Comparison of ENCODE assay signal across 8 cellular contexts in the genomic region with DNA sequence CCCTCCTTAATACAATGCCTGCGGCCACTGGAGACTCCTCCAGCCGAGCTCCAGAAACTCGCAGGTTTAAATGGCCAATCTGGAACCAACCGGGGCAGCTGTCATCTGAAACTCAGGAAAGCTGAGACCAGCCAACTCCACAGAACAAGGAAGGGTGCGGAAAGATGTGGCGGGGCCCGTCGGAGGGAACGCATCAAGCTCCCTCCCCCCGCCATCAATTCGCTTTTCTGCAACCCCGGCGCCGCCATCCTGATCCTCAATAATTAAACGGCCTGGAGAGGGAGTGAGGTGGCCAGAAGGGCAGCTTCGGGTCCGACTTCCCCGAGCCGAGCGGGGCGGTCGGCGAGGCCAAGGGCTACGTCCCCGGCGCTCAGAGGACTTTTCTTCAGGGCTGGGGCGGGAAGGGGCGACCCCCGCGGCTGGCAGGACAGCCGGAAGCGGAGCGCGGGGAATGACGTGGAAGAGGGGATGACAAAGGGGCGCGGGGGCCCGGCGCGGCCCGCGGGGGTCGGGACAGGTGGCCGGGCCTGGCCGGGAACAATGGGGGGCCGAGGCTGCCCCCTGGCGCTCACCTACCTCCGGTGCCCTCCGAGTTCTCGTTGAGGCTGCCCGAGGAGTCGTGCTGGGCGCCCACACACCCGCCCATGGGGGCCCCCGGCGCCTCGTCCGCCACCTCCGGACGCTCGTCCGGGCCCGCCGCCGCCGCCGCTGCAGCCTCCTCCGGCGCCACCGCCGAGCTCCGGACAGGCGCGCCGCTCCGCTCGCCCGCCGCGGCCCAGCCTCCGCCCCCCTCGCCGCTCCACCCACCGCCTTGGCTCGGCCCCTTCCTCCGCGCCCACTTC. TPM values are rescaled to one million over a fixed set of nuclear protein-coding genes. Genes with fewer than 3 reads are reported as not detected.
DNase-seq lines count a peak whose midpoint lies in the region; ATAC-seq and TF ChIP-seq lines count a peak whose summit lies in the region.

UBTD2 (minus strand) TSS at position 745 of the 842 bp plus-strand sequence; CDS start at position 646, 99 bp downstream.

- intact Hi-C loops in PC-9 (cut with micrococcal nuclease; ENCODE audit: unreplicated experiment), result loop anchor here (1.0 to 10.0 kb wide), 6 partner anchors 20 to 868 kb away; partner anchors contain the start of genes FBXW11, FGF18 and STK10

- DNase-seq in COLO668 (lab: John Stamatoyannopoulos, UW; ENCODE audit: unreplicated experiment) (peak; percentile 81), PC-9 (peak; percentile 59 to 91), fibroblast of pulmonary artery (ENCODE audit: low read depth) (peak; percentile 73)
- peak; percentile 61 for DNase-seq in activated T-helper 9 cell treated with anti-CD3 and anti-CD28 coated beads, Interleukin-2, amount 50 U/mL, for 16 hours (ENCODE audit: low read depth)
- DNase-seq in natural killer cell treated with Interleukin-12 subunit alpha and Interleukin-12 subunit beta and Interleukin-15 and Interleukin-18, amount 100 ng/mL, for 72 hours (ENCODE audit: low spot score), result peak; percentile 88
- peak; percentile 81 for DNase-seq in stimulated activated naive CD8-positive, alpha-beta T cell treated with anti-CD3 and anti-CD28 coated beads, Interleukin-15, Interleukin-2, amounts not matched to agents 100 U/mL and 50 U/mL, for 24 hours

- H4K20me1 ChIP-seq in PC-9 (ENCODE audit: insufficient read depth), result no peaks in the 10 kb centered on the region; the same call in 1 of the 2 replicates

- H3K9me3 Mint-ChIP-seq in natural killer cell treated with Interleukin-12 subunit alpha and Interleukin-12 subunit beta and Interleukin-15 and Interleukin-18, amount 100 ng/mL, for 72 hours, result no peaks in the 10 kb centered on the region

- H2AFZ ChIP-seq in PC-9, result peak within 1 kb of the TSS; percentile 89

- H3K9me3 ChIP-seq in PC-9 (ENCODE audit: insufficient read depth, low read depth), result no peaks in the 10 kb centered on the region

- H3K27me3 ChIP-seq in PC-9 (ENCODE audit: insufficient read depth, low read depth), result no peaks in the 10 kb centered on the region

- no peaks in the 10 kb centered on the region for H3K9me2 ChIP-seq in PC-9 (ENCODE audit: insufficient read depth)

- peak within 1 kb of the TSS; percentile 85 for H3K4me3 Mint-ChIP-seq in natural killer cell treated with Interleukin-12 subunit alpha and Interleukin-12 subunit beta and Interleukin-15 and Interleukin-18, amount 100 ng/mL, for 72 hours

- peak within 1 kb of the TSS; percentile 96 for H3K4me2 ChIP-seq in PC-9

- peak within 1 kb of the TSS; percentile 41 to 89 for H3K27ac Mint-ChIP-seq in natural killer cell treated with Interleukin-12 subunit alpha and Interleukin-12 subunit beta and Interleukin-15 and Interleukin-18, amount 100 ng/mL, for 72 hours

- H3K4me1 Mint-ChIP-seq in natural killer cell treated with Interleukin-12 subunit alpha and Interleukin-12 subunit beta and Interleukin-15 and Interleukin-18, amount 100 ng/mL, for 72 hours (ENCODE audit: low read depth in 2 of 2), result peaks cover 10 to 16% of the 10 kb centered on the region in 2 donors

- CTCF ChIA-PET in PC-9 (lab: Charles Lee), result interaction anchor here (0.5 to 1.3 kb wide), 7 partner anchors 10 to 576 kb away, joined by 3 to 4 read pairs (median 3); partner anchors contain the start of gene STK10

- peak within 1 kb of the TSS; percentile 98 for H3K4me3 ChIP-seq in PC-9
- H3K4me3 ChIP-seq in fibroblast of pulmonary artery (replicated peaks; ENCODE audit: low read depth, low read length), result peak within 1 kb of the TSS; percentile 82

- no TSS peak for BruUV-seq in PC-9 (replicated peaks; lab: Mats Ljungman, UMichigan)

- peaks cover 52% of the 10 kb centered on the region for H3K79me2 ChIP-seq in PC-9 (ENCODE audit: low read depth)

- ATAC-seq in GM19463 (IDR thresholded peaks at IDR 0.05; ENCODE audit: unreplicated experiment) (peak; percentile 88), HG03575 (IDR thresholded peaks at IDR 0.05; ENCODE audit: extremely low read depth, insufficient number of reproducible peaks, low FRiP score, unreplicated experiment) (peak; percentile 19)
- ATAC-seq in natural killer cell treated with Interleukin-12 subunit alpha and Interleukin-12 subunit beta and Interleukin-15 and Interleukin-18, amount 100 ng/mL, for 72 hours, result peak; percentile 95
- peak; percentile 92 for ATAC-seq in stimulated activated naive CD8-positive, alpha-beta T cell treated with anti-CD3 and anti-CD28 coated beads, Interleukin-15, Interleukin-2, amounts not matched to agents 100 U/mL and 50 U/mL, for 24 hours

- H3F3A ChIP-seq in PC-9 (ENCODE audit: insufficient read depth, low read depth), result peaks cover 33% of the 10 kb centered on the region; the same call in 1 of the 2 replicates

- H3K36me3 Mint-ChIP-seq in natural killer cell treated with Interleukin-12 subunit alpha and Interleukin-12 subunit beta and Interleukin-15 and Interleukin-18, amount 100 ng/mL, for 72 hours, result no peaks in the 10 kb centered on the region

- H3K27me3 Mint-ChIP-seq in natural killer cell treated with Interleukin-12 subunit alpha and Interleukin-12 subunit beta and Interleukin-15 and Interleukin-18, amount 100 ng/mL, for 72 hours, result peaks cover 0 to 3% of the 10 kb centered on the region in 2 donors

- H3K27ac ChIP-seq in PC-9, result peak within 1 kb of the TSS; percentile 46

- peaks cover 25% of the 10 kb centered on the region for H3K4me1 ChIP-seq in PC-9 (replicated peaks; ENCODE audit: insufficient read depth)

- TF ChIP-seq CTCF in PC-9 (conservative IDR thresholded peaks at IDR 0.05) (peak; percentile 62), fibroblast of pulmonary artery (IDR thresholded peaks at IDR 0.05; ENCODE audit: low read length, missing control alignments) (peak; percentile 17)

- no peaks in the 10 kb centered on the region for H3K36me3 ChIP-seq in PC-9 (ENCODE audit: low read depth)

- POLR2A ChIA-PET in PC-9 (lab: Charles Lee; ENCODE audit: unreplicated experiment), result interaction anchor here (0.5 to 1.4 kb wide), 12 partner anchors 20 to 1527 kb away, joined by 3 to 8 read pairs (median 4); partner anchors contain the start of gene STK10

RNA-seq across cellular contexts. Expression of gene UBTD2, which starts in this region (rescaled TPM):
- total RNA-seq in PC-9 (2021), result 16.4 and 21.7 TPM in 2 replicates
- 1 to 10 TPM; 4.7 to 4.9 TPM for total RNA-seq in natural killer cell treated with Interleukin-12 subunit alpha and Interleukin-12 subunit beta and Interleukin-15 and Interleukin-18, amount 100 ng/mL, for 72 hours

Comparison
In these comparisons a context has a peak if more than half of its experiments do, and no peak if none do; other contexts are left out.
1. Peak in every context shown above with its lines: DNase-seq, ATAC-seq, H3K4me3 ChIP-seq and H3K27ac ChIP-seq.
2. ATAC-seq: peak in every context shown above with its lines; median percentile 95 in natural killer cell treated with Interleukin-12 subunit alpha and Interleukin-12 subunit beta and Interleukin-15 and Interleukin-18, amount 100 ng/mL, for 72 hours; 92 in stimulated activated naive CD8-positive, alpha-beta T cell treated with anti-CD3 and anti-CD28 coated beads, Interleukin-15, Interleukin-2, amounts not matched to agents 100 U/mL and 50 U/mL, for 24 hours; 88 in GM19463; 19 in HG03575.